In the genomic region with DNA sequence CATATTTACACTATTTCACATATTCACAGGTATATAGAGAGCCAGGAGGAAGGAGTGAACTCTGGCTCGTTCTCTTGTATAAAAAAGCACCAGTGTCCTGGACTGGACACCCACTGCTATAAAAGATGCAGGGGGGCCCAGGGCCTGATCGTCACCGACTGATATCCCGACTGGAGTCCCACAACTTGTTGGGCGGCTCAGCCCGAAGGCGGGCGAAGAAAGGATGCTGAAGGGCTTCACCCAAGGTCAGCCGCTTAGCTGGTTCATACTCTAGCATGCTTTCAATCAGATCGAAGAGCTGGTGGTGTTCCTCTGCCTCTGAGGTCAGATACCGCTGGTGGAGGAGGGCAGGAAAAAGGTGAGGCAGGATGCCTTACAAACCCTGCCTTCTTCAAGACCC, we compare ENCODE assay signal across 13 cellular contexts. TPM values are rescaled to one million over a fixed set of nuclear protein-coding genes. Genes with fewer than 3 reads are reported as not detected.
DNase-seq lines count a peak whose midpoint lies in the region; ATAC-seq and TF ChIP-seq lines count a peak whose summit lies in the region.
"Had no signal": no experiment of that assay in that cellular context is flagged by ENCODE, and none has a peak within 500 bp of the region (broad histone marks: within the 10 kb centered on the region; RNA-seq: fewer than 3 reads in every experiment).

No MANE protein-coding gene starts in this region.

- H3K4me1 ChIP-seq in CD8-positive, alpha-beta T cell (ENCODE audit: insufficient read depth, low read length): peaks cover 16% of the 10 kb centered on the region
- H3K4me1 ChIP-seq in Karpas-422 (ENCODE audit: low read length): peaks cover 21% of the 10 kb centered on the region

- intact Hi-C loops in CD8-positive, alpha-beta T cell (cut with DNase I, micrococcal nuclease): loop anchor here (5.0 kb wide), 2 partner anchors 594 to 789 kb away; a partner anchor contains a TSS
- intact Hi-C loops in MCF 10A (cut with micrococcal nuclease): loop anchor here (5.0 kb wide), 1 partner anchor 56 kb away; a partner anchor contains a TSS

- no peaks in the 10 kb centered on the region for H3K9me2 ChIP-seq in Karpas-422 (replicated peaks; ENCODE audit: insufficient read depth, low read length)

- TF ChIP-seq CTCF in CD8-positive, alpha-beta T cell (IDR thresholded peaks at IDR 0.05): no peak
- TF ChIP-seq CTCF in MCF 10A (IDR thresholded peaks at IDR 0.05; ENCODE audit: unreplicated experiment) (no peak), nephron progenitor cell (IDR thresholded peaks at IDR 0.05) (no peak)

- H4K20me1 ChIP-seq in Karpas-422 (ENCODE audit: insufficient read depth, low read depth, low read length): no peaks in the 10 kb centered on the region

- no peaks in the 10 kb centered on the region for H3K9me3 Mint-ChIP-seq in CD8-positive, alpha-beta T cell
- H3K9me3 Mint-ChIP-seq in MCF 10A (ENCODE audit: unreplicated experiment) (no peaks in the 10 kb centered on the region), nephron progenitor cell (no peaks in the 10 kb centered on the region)

- peak overlapping the region; percentile 100 for H3K4me3 Mint-ChIP-seq in CD8-positive, alpha-beta T cell
- H3K4me3 Mint-ChIP-seq in MCF 10A (ENCODE audit: unreplicated experiment): peak overlapping the region; percentile 98
- H3K4me3 Mint-ChIP-seq in nephron progenitor cell: peak overlapping the region; percentile 2

- H2AFZ ChIP-seq in Karpas-422 (ENCODE audit: low read length): no peak overlapping the region

- no peaks in the 10 kb centered on the region for H3K27me3 Mint-ChIP-seq in CD8-positive, alpha-beta T cell (ENCODE audit: low read depth)
- no peaks in the 10 kb centered on the region for H3K27me3 Mint-ChIP-seq in MCF 10A (ENCODE audit: insufficient read depth, unreplicated experiment)
- peaks cover 2% of the 10 kb centered on the region for H3K27me3 Mint-ChIP-seq in nephron progenitor cell (ENCODE audit: low read depth, poor library complexity)

- peak overlapping the region; percentile 55 for H3K27ac Mint-ChIP-seq in CD8-positive, alpha-beta T cell
- H3K27ac Mint-ChIP-seq in MCF 10A (ENCODE audit: low read depth, unreplicated experiment) (peak overlapping the region; percentile 96), nephron progenitor cell (no peak overlapping the region)

- H3K36me3 ChIP-seq in CD8-positive, alpha-beta T cell (ENCODE audit: insufficient read depth, low read length): peaks cover 45% of the 10 kb centered on the region
- peaks cover 36% of the 10 kb centered on the region for H3K36me3 ChIP-seq in Karpas-422 (ENCODE audit: insufficient read depth, low read length)
- H3K36me3 ChIP-seq: ovary, uterus had no signal

- peaks cover 87% of the 10 kb centered on the region for H3K36me3 Mint-ChIP-seq in CD8-positive, alpha-beta T cell
- peaks cover 93% of the 10 kb centered on the region for H3K36me3 Mint-ChIP-seq in MCF 10A (ENCODE audit: insufficient read depth, unreplicated experiment)
- peaks cover 67% of the 10 kb centered on the region for H3K36me3 Mint-ChIP-seq in nephron progenitor cell (ENCODE audit: low read depth)

- no peak overlapping the region for H3K9ac ChIP-seq in Karpas-422 (ENCODE audit: low read length)

- CTCF ChIA-PET in CD8-positive, alpha-beta T cell (lab: Charles Lee): interaction anchor here (0.6 to 6.4 kb wide), 2 partner anchors 13 to 45 kb away, joined by 3 to 82 read pairs; no protein-coding TSS in a partner anchor
- CTCF ChIA-PET in MCF 10A (lab: Yijun Ruan, JAX): interaction anchor here (1.0 to 14.5 kb wide), 4 partner anchors 11 to 60 kb away, joined by 3 to 238 read pairs (median 4); a partner anchor contains a TSS

- H3K79me2 ChIP-seq in Karpas-422 (ENCODE audit: low read length): peaks cover 18% of the 10 kb centered on the region

- H3K4me3 ChIP-seq in CD8-positive, alpha-beta T cell (ENCODE audit: low read depth, low read length): no peak overlapping the region
- no peak overlapping the region for H3K4me3 ChIP-seq in Karpas-422 (ENCODE audit: low read length)

- no peaks in the 10 kb centered on the region for H3K9me3 ChIP-seq in CD8-positive, alpha-beta T cell (ENCODE audit: low read length)
- no peaks in the 10 kb centered on the region for H3K9me3 ChIP-seq in Karpas-422 (ENCODE audit: low read length)
- H3K9me3 ChIP-seq: ovary, uterus had no signal

- no peaks in the 10 kb centered on the region for H3K27me3 ChIP-seq in CD8-positive, alpha-beta T cell (ENCODE audit: insufficient read depth, low read length)
- no peaks in the 10 kb centered on the region for H3K27me3 ChIP-seq in Karpas-422 (ENCODE audit: low read length)
- H3K27me3 ChIP-seq: ovary, uterus had no signal

- no peak overlapping the region for H3K27ac ChIP-seq in CD8-positive, alpha-beta T cell (ENCODE audit: low read depth, low read length)
- no peak overlapping the region for H3K27ac ChIP-seq in Karpas-422 (ENCODE audit: low read length)

- peak overlapping the region; percentile 99 for H3K4me2 ChIP-seq in Karpas-422 (ENCODE audit: low read depth, low read length, poor library complexity, severe bottlenecking)

- H3K4me1 Mint-ChIP-seq in CD8-positive, alpha-beta T cell (ENCODE audit: low read depth): peaks cover 28% of the 10 kb centered on the region
- H3K4me1 Mint-ChIP-seq in MCF 10A (ENCODE audit: insufficient read depth, unreplicated experiment) (peaks cover 18% of the 10 kb centered on the region), nephron progenitor cell (peaks cover 29% of the 10 kb centered on the region)

- ATAC-seq in CD8-positive, alpha-beta T cell: no peak
- no peak for ATAC-seq in HG03460 (IDR thresholded peaks at IDR 0.05; ENCODE audit: unreplicated experiment)

- TSS peak; percentile 1 for BruUV-seq in MCF 10A (replicated peaks; lab: Mats Ljungman, UMichigan)

- no peak for DNase-seq in CD8-positive, alpha-beta T cell
- DNase-seq in Karpas-422: no peak
- no peak for DNase-seq in MCF 10A (ENCODE audit: unreplicated experiment)
- no peak for DNase-seq in nephron progenitor cell
- no peak for DNase-seq in activated gamma-delta T cell (lab: John Stamatoyannopoulos, UW)
- DNase-seq in NCI-H1092 (lab: John Stamatoyannopoulos, UW): no peak
- DNase-seq in glomerular visceral epithelial cell (ENCODE audit: extremely low spot score): no peak
- DNase-seq: EL, NCI-H510A treated with DMSO at 0.1 percent for 48 hours, ovary, uterus had no signal

- POLR2A ChIA-PET in CD8-positive, alpha-beta T cell (lab: Charles Lee): interaction anchor here (1.4 kb wide), 1 partner anchor 10 kb away, joined by 7 read pairs; a partner anchor contains a TSS
- POLR2A ChIA-PET in MCF 10A (lab: Yijun Ruan, JAX): interaction anchor here (1.0 to 6.6 kb wide), 3 partner anchors 7 to 45 kb away, joined by 3 to 98 read pairs (median 3); a partner anchor contains a TSS

RNA-seq across cellular contexts. Expression of a gene that starts 0.9 kb away (rescaled TPM):
- total RNA-seq in CD8-positive, alpha-beta T cell: 10 to 100 TPM; 47.5 to 48.5 TPM
- 69.7 and 73.5 TPM in 2 replicates for total RNA-seq in Karpas-422 (2014; rRNA removed; shearing (Covaris generic); ENCODE audit: low replicate concordance)
- total RNA-seq in MCF 10A (2022): 80.6 and 88.1 TPM in 2 replicates

RNA-seq across cellular contexts. Expression of a gene that starts 7.8 kb away (rescaled TPM):
- 1 to 10 TPM; 8.1 to 8.7 TPM for total RNA-seq in CD8-positive, alpha-beta T cell
- 20.7 and 30.6 TPM in 2 replicates for total RNA-seq in Karpas-422 (2014; rRNA removed; shearing (Covaris generic); ENCODE audit: low replicate concordance)
- 32.3 and 37.1 TPM in 2 replicates for total RNA-seq in MCF 10A (2022)

RNA-seq across cellular contexts. Expression of a gene that starts 10.2 kb away (rescaled TPM):
- total RNA-seq in CD8-positive, alpha-beta T cell: 10 to 100 TPM; 48.6 to 54.4 TPM
- total RNA-seq in Karpas-422 (2014; rRNA removed; shearing (Covaris generic); ENCODE audit: low replicate concordance): 78.7 and 99.6 TPM in 2 replicates
- 78.6 and 82.3 TPM in 2 replicates for total RNA-seq in MCF 10A (2022)

RNA-seq across cellular contexts. Expression of a gene that starts 14.2 kb away (rescaled TPM):
- total RNA-seq in CD8-positive, alpha-beta T cell: 1 to 10 TPM; 1.3 TPM
- 5.9 and 6.3 TPM in 2 replicates for total RNA-seq in Karpas-422 (2014; rRNA removed; shearing (Covaris generic); ENCODE audit: low replicate concordance)
- total RNA-seq in MCF 10A (2022): 2.5 and 4.3 TPM in 2 replicates

RNA-seq across cellular contexts. Expression of a gene that starts 38.2 kb away (rescaled TPM):
- not detected for total RNA-seq in CD8-positive, alpha-beta T cell
- total RNA-seq in Karpas-422 (2014; rRNA removed; shearing (Covaris generic); ENCODE audit: low replicate concordance): not detected in 2 replicates
- total RNA-seq in MCF 10A (2022): not detected in 2 replicates
- total RNA-seq: T-helper 1 cell treated with Interleukin-12 subunit alpha and Interleukin-12 subunit beta and Interleukin-4 antibody, amounts not matched to agents 30 ng/mL and 1 ng/mL, for 36 hours had no signal

Comparison
In these comparisons a context has a peak if more than half of its experiments do, and no peak if none do; other contexts are left out.
1. H3K4me3 Mint-ChIP-seq: peak in every context shown above with its lines; median percentile 100 in CD8-positive, alpha-beta T cell; 98 in MCF 10A; 2 in nephron progenitor cell.